8 cellular contexts compared by ENCODE assay signal in the genomic region with DNA sequence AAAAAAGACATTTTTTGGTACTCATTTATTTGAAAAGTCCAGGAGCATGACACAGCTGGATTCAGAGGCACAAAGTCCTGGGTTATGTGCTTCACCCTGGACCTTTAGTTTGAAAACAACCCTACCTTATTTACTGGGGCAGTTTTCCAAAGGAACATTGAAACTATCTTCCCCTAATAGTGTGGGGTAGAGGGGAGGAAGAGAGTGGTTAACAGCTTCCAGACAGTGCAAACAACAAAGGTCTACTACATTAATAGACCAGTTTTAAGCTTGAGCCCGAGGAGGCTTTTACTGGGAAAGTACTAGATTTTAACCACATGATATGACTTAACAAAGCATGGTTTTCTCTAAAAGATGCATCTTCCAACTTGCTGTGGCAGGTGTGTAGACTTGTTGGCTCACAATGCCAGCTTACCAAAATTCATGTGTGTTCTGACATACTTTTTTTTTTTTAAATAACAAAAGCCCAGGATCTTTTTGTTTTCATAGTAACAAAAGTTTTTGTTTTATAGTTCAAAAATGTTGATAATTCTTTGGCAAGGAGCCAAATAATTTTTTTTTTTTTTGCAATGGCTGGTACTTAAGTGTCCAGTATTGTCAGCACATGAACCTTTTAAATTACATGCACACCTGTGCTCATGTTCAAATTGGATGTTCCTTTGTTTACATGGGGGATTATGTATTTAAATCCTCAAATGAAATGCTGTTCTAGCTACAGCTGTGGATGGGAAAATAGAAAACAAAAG. TPM values are rescaled to one million over a fixed set of nuclear protein-coding genes. Genes with fewer than 3 reads are reported as not detected.
DNase-seq lines count a peak whose midpoint lies in the region; ATAC-seq, FAIRE-seq and TF ChIP-seq lines count a peak whose summit lies in the region.

No MANE protein-coding gene starts in this region.

- intact Hi-C loops in lower lobe of right lung (cut with DNase I) = no loop called here

- no peak for TF ChIP-seq CTCF in 22Rv1 (IDR thresholded peaks at IDR 0.05)
- TF ChIP-seq CTCF in lower lobe of right lung (IDR thresholded peaks at IDR 0.05) = no peak

- peaks cover 44% of the 10 kb centered on the region for H3K36me3 ChIP-seq in lower lobe of right lung

- H3K9me3 ChIP-seq in lower lobe of right lung = no peaks in the 10 kb centered on the region

- in situ Hi-C loops in ACHN (cut with HindIII; ENCODE audit: low pct_ligation_motif_present, low pct_unique_long_range_greater_than_20kb, low sequenced_read_pairs) = loop anchor here (10.0 kb wide), 1 partner anchor 48 kb away; no protein-coding TSS in a partner anchor

- DNase-seq in HT1080 (ENCODE audit: low read depth) (peak; percentile 25), amniotic epithelial cell (ENCODE audit: low read depth) (peak; percentile 28), lower lobe of right lung (no peak), NCI-H2227 (lab: John Stamatoyannopoulos, UW; ENCODE audit: unreplicated experiment) (no peak), GM19239 (ENCODE audit: insufficient read length, low spot score) (no peak), ACHN (no peak)

- H3K27ac ChIP-seq in 22Rv1 (0 out of 2 replicates have a peak overlapping the region, but pooled peaks have one; percentile 56), lower lobe of right lung (peak overlapping the region; percentile 98)

- ATAC-seq in lower lobe of right lung (no peak), GM19328 (IDR thresholded peaks at IDR 0.05; ENCODE audit: unreplicated experiment) (no peak)

- FAIRE-seq in GM19239 (lab: Jason Lieb, UNC) = no peak

- H3K4me1 ChIP-seq in lower lobe of right lung = peaks cover 65% of the 10 kb centered on the region

- peak overlapping the region; percentile 75 for H3K4me3 ChIP-seq in lower lobe of right lung

- no peaks in the 10 kb centered on the region for H3K27me3 ChIP-seq in lower lobe of right lung (ENCODE audit: low read depth)

RNA-seq across cellular contexts. Expression of a gene that starts 1.8 kb away (rescaled TPM):
- total RNA-seq in HT1080 (2014; rRNA removed; shearing (Covaris generic)) = 203 and 280 TPM in 2 replicates
- polyA plus RNA-seq in HT1080 (2015; cell fraction: cytosol; rRNA removed) = 349 and 373 TPM in 2 replicates
- polyA plus RNA-seq in HT1080 (2015; cell fraction: nucleus; rRNA removed) = 216 and 242 TPM in 2 replicates
- total RNA-seq in lower lobe of right lung = 133 TPM

RNA-seq across cellular contexts. Expression of a gene that starts 12.5 kb away (rescaled TPM):
- 1.7 and 1.8 TPM in 2 replicates for total RNA-seq in HT1080 (2014; rRNA removed; shearing (Covaris generic))
- 1.9 and 2.1 TPM in 2 replicates for polyA plus RNA-seq in HT1080 (2015; cell fraction: cytosol; rRNA removed)
- polyA plus RNA-seq in HT1080 (2015; cell fraction: nucleus; rRNA removed) = 1.7 and 2.0 TPM in 2 replicates
- total RNA-seq in lower lobe of right lung = 7.8 TPM

RNA-seq across cellular contexts. Expression of a gene that starts 24.3 kb away (rescaled TPM):
- not detected in 2 replicates for total RNA-seq in HT1080 (2014; rRNA removed; shearing (Covaris generic))
- polyA plus RNA-seq in HT1080 (2015; cell fraction: cytosol; rRNA removed) = 0.36 TPM in 1 of 2 replicates, not detected in the other
- 0.09 and 0.16 TPM in 2 replicates for polyA plus RNA-seq in HT1080 (2015; cell fraction: nucleus; rRNA removed)
- total RNA-seq in lower lobe of right lung = 12.9 TPM

Comparison
In these comparisons a context has a peak if more than half of its experiments do, and no peak if none do; other contexts are left out.
1. DNase-seq: peak in HT1080 (single experiment) and amniotic epithelial cell (single experiment); none in lower lobe of right lung (single experiment), NCI-H2227 (single experiment), GM19239 (single experiment) and ACHN (single experiment).
2. RNA of a gene that starts 24.3 kb away (total RNA-seq): 12.9 TPM in lower lobe of right lung (single experiment); not detected in HT1080; every median in the first group is over 10 times any median in the second.